ENCODE assay signal across 20 cellular contexts in the genomic region with DNA sequence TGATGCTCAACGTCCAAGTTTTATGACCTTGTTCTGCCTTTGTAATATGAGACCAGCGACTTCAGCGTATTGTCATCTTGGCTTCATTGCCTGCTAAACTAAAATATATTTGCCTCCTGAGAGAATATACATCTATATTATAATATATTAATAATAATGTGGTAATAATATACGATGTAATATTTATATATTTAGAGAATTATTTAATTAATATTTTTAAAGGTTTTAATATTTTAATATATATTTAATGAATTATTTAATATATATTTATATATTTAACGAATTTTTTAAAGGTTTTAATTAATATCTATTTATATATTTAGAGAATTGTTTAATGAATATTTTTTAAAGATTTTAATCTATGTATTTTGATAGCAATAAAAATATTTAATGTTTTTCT.
DNase-seq lines count a peak whose midpoint lies in the region; ATAC-seq, FAIRE-seq and TF ChIP-seq lines count a peak whose summit lies in the region.
"Had no signal": no experiment of that assay in that cellular context is flagged by ENCODE, and none has a peak within 500 bp of the region (broad histone marks: within the 10 kb centered on the region; RNA-seq: fewer than 3 reads in every experiment).

No MANE protein-coding gene starts in this region.

- no peak overlapping the region for H3K27ac Mint-ChIP-seq in WTC11
- no peak overlapping the region for H3K27ac Mint-ChIP-seq in activated naive CD4-positive, alpha-beta T cell treated with anti-CD3 and anti-CD28 coated beads for 36 hours
- H3K27ac Mint-ChIP-seq: CD14-positive monocyte; CD4-positive, alpha-beta memory T cell had no signal

- ATAC-seq in WTC11, result no peak

- no peaks in the 10 kb centered on the region for H3K9me3 Mint-ChIP-seq in WTC11
- peaks cover 6% of the 10 kb centered on the region for H3K9me3 Mint-ChIP-seq in activated naive CD4-positive, alpha-beta T cell treated with anti-CD3 and anti-CD28 coated beads for 36 hours

- no peaks in the 10 kb centered on the region for H3K9me3 ChIP-seq in kidney (ENCODE audit: control insufficient read depth in 1 of 2, low read length in 2 of 2)
- H3K9me3 ChIP-seq: BLaER1, HAP-1 had no signal

- H3K4me1 ChIP-seq in kidney (ENCODE audit: control insufficient read depth in 1 of 2, insufficient read depth in 1 of 2, low read depth in 1 of 2, low read length in 2 of 2), result no peaks in the 10 kb centered on the region
- H3K4me1 ChIP-seq: BLaER1, HAP-1 had no signal

- H3K27ac ChIP-seq in kidney (ENCODE audit: low read depth in 2 of 2, low read length in 2 of 2) (no peak overlapping the region), brain microvascular endothelial cell (no peak overlapping the region)
- H3K27ac ChIP-seq: 22Rv1, BLaER1, GM23248 had no signal

- H3K9ac ChIP-seq in kidney (ENCODE audit: low read length in 2 of 2), result no peak overlapping the region
- H3K9ac ChIP-seq: BLaER1, GM23248 had no signal

- no peaks in the 10 kb centered on the region for H3K4me1 Mint-ChIP-seq in WTC11
- H3K4me1 Mint-ChIP-seq in activated naive CD4-positive, alpha-beta T cell treated with anti-CD3 and anti-CD28 coated beads for 36 hours (ENCODE audit: low read depth), result no peaks in the 10 kb centered on the region
- H3K4me1 Mint-ChIP-seq: CD14-positive monocyte; CD4-positive, alpha-beta memory T cell had no signal

- no peaks in the 10 kb centered on the region for H3K27me3 ChIP-seq in brain microvascular endothelial cell (replicated peaks)
- H3K27me3 ChIP-seq: BLaER1 had no signal

- peak; percentile 49 for DNase-seq in NCI-H748 (lab: John Stamatoyannopoulos, UW; ENCODE audit: unreplicated experiment)
- no peak for DNase-seq in NCI-H748 treated with DMSO at 0.1 percent for 48 hours (lab: John Stamatoyannopoulos, UW)
- DNase-seq in WTC11 (ENCODE audit: low spot score), result no peak
- no peak for DNase-seq in kidney
- no peak for DNase-seq in HK-2 (ENCODE audit: unreplicated experiment)
- no peak for DNase-seq in SKM-1 treated with dmso at 0.1 percent for 144 hours (lab: John Stamatoyannopoulos, UW; ENCODE audit: unreplicated experiment)
- DNase-seq in activated naive CD4-positive, alpha-beta T cell treated with anti-CD3 and anti-CD28 coated beads for 36 hours, result no peak
- no peak for DNase-seq in brain microvascular endothelial cell
- DNase-seq: CD4-positive, alpha-beta memory T cell; DMS153; DMS79; GF-D8; GM23248; IMR-90 had no signal

- H3K4me3 ChIP-seq in kidney (ENCODE audit: low read length in 2 of 2) (no peak overlapping the region), brain microvascular endothelial cell (ENCODE audit: low read depth, low read length) (no peak overlapping the region)
- H3K4me3 ChIP-seq: BLaER1, GM23248, HAP-1 had no signal

- CTCF ChIA-PET in WTC11 (lab: Charles Lee), result no interaction called here
- CTCF ChIA-PET in activated naive CD4-positive, alpha-beta T cell treated with anti-CD3 and anti-CD28 coated beads for 36 hours (lab: Charles Lee), result no interaction called here

- POLR2A ChIA-PET in WTC11 (lab: Charles Lee), result no interaction called here

- TF ChIP-seq CTCF in WTC11 (IDR thresholded peaks at IDR 0.05), result no peak
- no peak for TF ChIP-seq CTCF in kidney (IDR thresholded peaks at IDR 0.05; ENCODE audit: borderline replicate concordance, extremely low read depth, insufficient read depth)
- TF ChIP-seq CTCF in brain microvascular endothelial cell (IDR thresholded peaks at IDR 0.05; ENCODE audit: low read depth, low read length, missing control alignments), result no peak

- no peaks in the 10 kb centered on the region for H3K27me3 Mint-ChIP-seq in WTC11 (ENCODE audit: low read depth)
- no peaks in the 10 kb centered on the region for H3K27me3 Mint-ChIP-seq in activated naive CD4-positive, alpha-beta T cell treated with anti-CD3 and anti-CD28 coated beads for 36 hours (ENCODE audit: low read depth)
- H3K27me3 Mint-ChIP-seq: CD4-positive, alpha-beta memory T cell had no signal

- no peak overlapping the region for H3K4me3 Mint-ChIP-seq in WTC11
- no peak overlapping the region for H3K4me3 Mint-ChIP-seq in activated naive CD4-positive, alpha-beta T cell treated with anti-CD3 and anti-CD28 coated beads for 36 hours
- H3K4me3 Mint-ChIP-seq: CD14-positive monocyte; CD4-positive, alpha-beta memory T cell had no signal

- peak; percentile 96 for FAIRE-seq in kidney (lab: Jason Lieb, UNC)
- FAIRE-seq: GM19239, HTR-8/SVneo had no signal

- intact Hi-C loops in kidney (cut with DNase I), result no loop called here
- intact Hi-C loops in activated naive CD4-positive, alpha-beta T cell treated with anti-CD3 and anti-CD28 coated beads for 36 hours (cut with micrococcal nuclease), result no loop called here

- in situ Hi-C loops in brain microvascular endothelial cell (cut with HindIII; ENCODE audit: low pct_ligation_motif_present, low sequenced_read_pairs), result no loop called here

- H3K36me3 ChIP-seq in kidney (ENCODE audit: control insufficient read depth in 1 of 2, insufficient read depth in 2 of 2, low read length in 2 of 2) (no peaks in the 10 kb centered on the region), brain microvascular endothelial cell (replicated peaks) (no peaks in the 10 kb centered on the region)
- H3K36me3 ChIP-seq: BLaER1, HAP-1 had no signal

- no peaks in the 10 kb centered on the region for H3K36me3 Mint-ChIP-seq in WTC11
- no peaks in the 10 kb centered on the region for H3K36me3 Mint-ChIP-seq in activated naive CD4-positive, alpha-beta T cell treated with anti-CD3 and anti-CD28 coated beads for 36 hours (ENCODE audit: low read depth)
- H3K36me3 Mint-ChIP-seq: CD14-positive monocyte; CD4-positive, alpha-beta memory T cell had no signal

TF ChIP-seq in WTC11, 78 proteins besides CTCF, POLR2A, EP300 and RAD21:
- TF ChIP-seq, protein P1, sequence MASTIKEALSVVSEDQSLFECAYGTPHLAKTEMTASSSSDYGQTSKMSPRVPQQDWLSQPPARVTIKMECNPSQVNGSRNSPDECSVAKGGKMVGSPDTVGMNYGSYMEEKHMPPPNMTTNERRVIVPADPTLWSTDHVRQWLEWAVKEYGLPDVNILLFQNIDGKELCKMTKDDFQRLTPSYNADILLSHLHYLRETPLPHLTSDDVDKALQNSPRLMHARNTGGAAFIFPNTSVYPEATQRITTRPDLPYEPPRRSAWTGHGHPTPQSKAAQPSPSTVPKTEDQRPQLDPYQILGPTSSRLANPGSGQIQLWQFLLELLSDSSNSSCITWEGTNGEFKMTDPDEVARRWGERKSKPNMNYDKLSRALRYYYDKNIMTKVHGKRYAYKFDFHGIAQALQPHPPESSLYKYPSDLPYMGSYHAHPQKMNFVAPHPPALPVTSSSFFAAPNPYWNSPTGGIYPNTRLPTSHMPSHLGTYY (CRISPR knock-in tag; IDR thresholded peaks at IDR 0.05), result no peak
- TF ChIP-seq CREM (CRISPR knock-in tag; IDR thresholded peaks at IDR 0.05) (no peak), HMGA2 (CRISPR knock-in tag; IDR thresholded peaks at IDR 0.05) (peak; percentile 98)
- TF ChIP-seq, protein P2, sequence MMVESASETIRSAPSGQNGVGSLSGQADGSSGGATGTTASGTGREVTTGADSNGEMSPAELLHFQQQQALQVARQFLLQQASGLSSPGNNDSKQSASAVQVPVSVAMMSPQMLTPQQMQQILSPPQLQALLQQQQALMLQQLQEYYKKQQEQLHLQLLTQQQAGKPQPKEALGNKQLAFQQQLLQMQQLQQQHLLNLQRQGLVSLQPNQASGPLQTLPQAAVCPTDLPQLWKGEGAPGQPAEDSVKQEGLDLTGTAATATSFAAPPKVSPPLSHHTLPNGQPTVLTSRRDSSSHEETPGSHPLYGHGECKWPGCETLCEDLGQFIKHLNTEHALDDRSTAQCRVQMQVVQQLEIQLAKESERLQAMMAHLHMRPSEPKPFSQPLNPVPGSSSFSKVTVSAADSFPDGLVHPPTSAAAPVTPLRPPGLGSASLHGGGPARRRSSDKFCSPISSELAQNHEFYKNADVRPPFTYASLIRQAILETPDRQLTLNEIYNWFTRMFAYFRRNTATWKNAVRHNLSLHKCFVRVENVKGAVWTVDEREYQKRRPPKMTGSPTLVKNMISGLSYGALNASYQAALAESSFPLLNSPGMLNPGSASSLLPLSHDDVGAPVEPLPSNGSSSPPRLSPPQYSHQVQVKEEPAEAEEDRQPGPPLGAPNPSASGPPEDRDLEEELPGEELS (CRISPR knock-in tag; IDR thresholded peaks at IDR 0.05), result no peak
- TF ChIP-seq, protein P3, sequence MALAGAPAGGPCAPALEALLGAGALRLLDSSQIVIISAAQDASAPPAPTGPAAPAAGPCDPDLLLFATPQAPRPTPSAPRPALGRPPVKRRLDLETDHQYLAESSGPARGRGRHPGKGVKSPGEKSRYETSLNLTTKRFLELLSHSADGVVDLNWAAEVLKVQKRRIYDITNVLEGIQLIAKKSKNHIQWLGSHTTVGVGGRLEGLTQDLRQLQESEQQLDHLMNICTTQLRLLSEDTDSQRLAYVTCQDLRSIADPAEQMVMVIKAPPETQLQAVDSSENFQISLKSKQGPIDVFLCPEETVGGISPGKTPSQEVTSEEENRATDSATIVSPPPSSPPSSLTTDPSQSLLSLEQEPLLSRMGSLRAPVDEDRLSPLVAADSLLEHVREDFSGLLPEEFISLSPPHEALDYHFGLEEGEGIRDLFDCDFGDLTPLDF (CRISPR knock-in tag; IDR thresholded peaks at IDR 0.05), result no peak
TF ChIP-seq in WTC11: peak in this region for 1.
